ENCODE assay signal across 1 cellular context in the genomic region with DNA sequence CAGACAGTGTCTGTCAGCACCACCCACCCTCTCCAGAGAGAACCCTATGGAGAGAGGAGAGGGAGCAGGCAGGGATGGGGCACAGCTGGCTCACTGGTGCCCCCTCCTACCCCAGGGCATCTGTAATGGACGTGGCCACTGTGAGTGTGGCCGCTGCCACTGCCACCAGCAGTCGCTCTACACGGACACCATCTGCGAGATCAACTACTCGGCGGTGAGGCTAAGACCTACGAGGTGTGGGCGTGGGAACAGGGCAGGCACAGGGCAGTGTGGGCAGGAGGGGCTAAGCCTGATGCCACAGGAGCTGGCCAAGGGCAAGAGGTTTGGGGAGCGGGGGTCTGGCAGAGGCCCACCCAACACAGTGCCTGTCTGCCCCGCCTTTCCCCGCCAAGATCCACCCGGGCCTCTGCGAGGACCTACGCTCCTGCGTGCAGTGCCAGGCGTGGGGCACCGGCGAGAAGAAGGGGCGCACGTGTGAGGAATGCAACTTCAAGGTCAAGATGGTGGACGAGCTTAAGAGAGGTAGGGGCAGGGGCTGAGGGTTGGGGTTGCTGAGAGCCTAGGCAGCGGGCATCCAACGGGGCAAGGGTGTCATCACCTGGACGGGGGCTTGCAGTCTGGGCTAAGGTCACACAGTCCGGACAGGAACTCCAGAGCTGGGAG.
TF ChIP-seq lines count a peak whose summit lies in the region.

No MANE protein-coding gene starts in this region.

TF ChIP-seq in HepG2, 621 proteins besides CTCF, POLR2A, EP300 and RAD21:
- TF ChIP-seq, protein P1, sequence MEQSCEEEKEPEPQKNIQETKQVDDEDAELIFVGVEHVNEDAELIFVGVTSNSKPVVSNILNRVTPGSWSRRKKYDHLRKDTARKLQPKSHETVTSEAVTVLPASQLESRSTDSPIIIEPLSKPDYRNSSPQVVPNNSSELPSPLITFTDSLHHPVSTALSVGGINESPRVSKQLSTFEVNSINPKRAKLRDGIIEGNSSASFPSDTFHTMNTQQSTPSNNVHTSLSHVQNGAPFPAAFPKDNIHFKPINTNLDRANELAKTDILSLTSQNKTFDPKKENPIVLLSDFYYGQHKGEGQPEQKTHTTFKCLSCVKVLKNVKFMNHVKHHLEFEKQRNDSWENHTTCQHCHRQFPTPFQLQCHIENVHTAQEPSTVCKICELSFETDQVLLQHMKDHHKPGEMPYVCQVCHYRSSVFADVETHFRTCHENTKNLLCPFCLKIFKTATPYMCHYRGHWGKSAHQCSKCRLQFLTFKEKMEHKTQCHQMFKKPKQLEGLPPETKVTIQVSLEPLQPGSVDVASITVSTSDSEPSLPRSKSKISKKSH (CRISPR knock-in tag; IDR thresholded peaks at IDR 0.05; ENCODE audit: borderline replicate concordance): no peak
- TF ChIP-seq ZNF225 (CRISPR knock-in tag; IDR thresholded peaks at IDR 0.05) (peak; percentile 28; the same call in 1 of the 2 replicates), PITX1 (CRISPR knock-in tag; IDR thresholded peaks at IDR 0.05) (no peak), ELF4 (CRISPR knock-in tag; IDR thresholded peaks at IDR 0.05; ENCODE audit: borderline replicate concordance) (no peak), JUND (CRISPR knock-in tag; IDR thresholded peaks at IDR 0.05) (no peak), SIN3A (IDR thresholded peaks at IDR 0.05; ENCODE audit: borderline replicate concordance, low read depth, low read length) (no peak), ZNF343 (CRISPR knock-in tag; IDR thresholded peaks at IDR 0.05) (no peak), RARG (CRISPR knock-in tag; IDR thresholded peaks at IDR 0.05; ENCODE audit: low read depth) (no peak), TBX3 (IDR thresholded peaks at IDR 0.05; ENCODE audit: borderline replicate concordance) (no peak), HNRNPL (IDR thresholded peaks at IDR 0.05; ENCODE audit: low read depth, low read length) (peak; percentile 73; the same call in 1 of the 2 replicates), ZNF776 (CRISPR knock-in tag; IDR thresholded peaks at IDR 0.05) (no peak), ZNF274 (CRISPR knock-in tag; IDR thresholded peaks at IDR 0.05) (0 out of 2 replicates have a peak, but pooled peaks have one; percentile 41), ZNF468 (CRISPR knock-in tag; IDR thresholded peaks at IDR 0.05) (no peak), ZNF562 (CRISPR knock-in tag; IDR thresholded peaks at IDR 0.05; ENCODE audit: borderline replicate concordance) (no peak), HDAC2 (CRISPR knock-in tag; IDR thresholded peaks at IDR 0.05) (no peak)
- TF ChIP-seq, protein P2, sequence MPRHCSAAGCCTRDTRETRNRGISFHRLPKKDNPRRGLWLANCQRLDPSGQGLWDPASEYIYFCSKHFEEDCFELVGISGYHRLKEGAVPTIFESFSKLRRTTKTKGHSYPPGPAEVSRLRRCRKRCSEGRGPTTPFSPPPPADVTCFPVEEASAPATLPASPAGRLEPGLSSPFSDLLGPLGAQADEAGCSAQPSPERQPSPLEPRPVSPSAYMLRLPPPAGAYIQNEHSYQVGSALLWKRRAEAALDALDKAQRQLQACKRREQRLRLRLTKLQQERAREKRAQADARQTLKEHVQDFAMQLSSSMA (CRISPR knock-in tag; IDR thresholded peaks at IDR 0.05): no peak
- TF ChIP-seq, protein P3, sequence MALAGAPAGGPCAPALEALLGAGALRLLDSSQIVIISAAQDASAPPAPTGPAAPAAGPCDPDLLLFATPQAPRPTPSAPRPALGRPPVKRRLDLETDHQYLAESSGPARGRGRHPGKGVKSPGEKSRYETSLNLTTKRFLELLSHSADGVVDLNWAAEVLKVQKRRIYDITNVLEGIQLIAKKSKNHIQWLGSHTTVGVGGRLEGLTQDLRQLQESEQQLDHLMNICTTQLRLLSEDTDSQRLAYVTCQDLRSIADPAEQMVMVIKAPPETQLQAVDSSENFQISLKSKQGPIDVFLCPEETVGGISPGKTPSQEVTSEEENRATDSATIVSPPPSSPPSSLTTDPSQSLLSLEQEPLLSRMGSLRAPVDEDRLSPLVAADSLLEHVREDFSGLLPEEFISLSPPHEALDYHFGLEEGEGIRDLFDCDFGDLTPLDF (CRISPR knock-in tag; IDR thresholded peaks at IDR 0.05): no peak
- TF ChIP-seq, protein P4, sequence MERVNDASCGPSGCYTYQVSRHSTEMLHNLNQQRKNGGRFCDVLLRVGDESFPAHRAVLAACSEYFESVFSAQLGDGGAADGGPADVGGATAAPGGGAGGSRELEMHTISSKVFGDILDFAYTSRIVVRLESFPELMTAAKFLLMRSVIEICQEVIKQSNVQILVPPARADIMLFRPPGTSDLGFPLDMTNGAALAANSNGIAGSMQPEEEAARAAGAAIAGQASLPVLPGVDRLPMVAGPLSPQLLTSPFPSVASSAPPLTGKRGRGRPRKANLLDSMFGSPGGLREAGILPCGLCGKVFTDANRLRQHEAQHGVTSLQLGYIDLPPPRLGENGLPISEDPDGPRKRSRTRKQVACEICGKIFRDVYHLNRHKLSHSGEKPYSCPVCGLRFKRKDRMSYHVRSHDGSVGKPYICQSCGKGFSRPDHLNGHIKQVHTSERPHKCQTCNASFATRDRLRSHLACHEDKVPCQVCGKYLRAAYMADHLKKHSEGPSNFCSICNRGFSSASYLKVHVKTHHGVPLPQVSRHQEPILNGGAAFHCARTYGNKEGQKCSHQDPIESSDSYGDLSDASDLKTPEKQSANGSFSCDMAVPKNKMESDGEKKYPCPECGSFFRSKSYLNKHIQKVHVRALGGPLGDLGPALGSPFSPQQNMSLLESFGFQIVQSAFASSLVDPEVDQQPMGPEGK (CRISPR knock-in tag; IDR thresholded peaks at IDR 0.05): no peak
- TF ChIP-seq, protein P5, sequence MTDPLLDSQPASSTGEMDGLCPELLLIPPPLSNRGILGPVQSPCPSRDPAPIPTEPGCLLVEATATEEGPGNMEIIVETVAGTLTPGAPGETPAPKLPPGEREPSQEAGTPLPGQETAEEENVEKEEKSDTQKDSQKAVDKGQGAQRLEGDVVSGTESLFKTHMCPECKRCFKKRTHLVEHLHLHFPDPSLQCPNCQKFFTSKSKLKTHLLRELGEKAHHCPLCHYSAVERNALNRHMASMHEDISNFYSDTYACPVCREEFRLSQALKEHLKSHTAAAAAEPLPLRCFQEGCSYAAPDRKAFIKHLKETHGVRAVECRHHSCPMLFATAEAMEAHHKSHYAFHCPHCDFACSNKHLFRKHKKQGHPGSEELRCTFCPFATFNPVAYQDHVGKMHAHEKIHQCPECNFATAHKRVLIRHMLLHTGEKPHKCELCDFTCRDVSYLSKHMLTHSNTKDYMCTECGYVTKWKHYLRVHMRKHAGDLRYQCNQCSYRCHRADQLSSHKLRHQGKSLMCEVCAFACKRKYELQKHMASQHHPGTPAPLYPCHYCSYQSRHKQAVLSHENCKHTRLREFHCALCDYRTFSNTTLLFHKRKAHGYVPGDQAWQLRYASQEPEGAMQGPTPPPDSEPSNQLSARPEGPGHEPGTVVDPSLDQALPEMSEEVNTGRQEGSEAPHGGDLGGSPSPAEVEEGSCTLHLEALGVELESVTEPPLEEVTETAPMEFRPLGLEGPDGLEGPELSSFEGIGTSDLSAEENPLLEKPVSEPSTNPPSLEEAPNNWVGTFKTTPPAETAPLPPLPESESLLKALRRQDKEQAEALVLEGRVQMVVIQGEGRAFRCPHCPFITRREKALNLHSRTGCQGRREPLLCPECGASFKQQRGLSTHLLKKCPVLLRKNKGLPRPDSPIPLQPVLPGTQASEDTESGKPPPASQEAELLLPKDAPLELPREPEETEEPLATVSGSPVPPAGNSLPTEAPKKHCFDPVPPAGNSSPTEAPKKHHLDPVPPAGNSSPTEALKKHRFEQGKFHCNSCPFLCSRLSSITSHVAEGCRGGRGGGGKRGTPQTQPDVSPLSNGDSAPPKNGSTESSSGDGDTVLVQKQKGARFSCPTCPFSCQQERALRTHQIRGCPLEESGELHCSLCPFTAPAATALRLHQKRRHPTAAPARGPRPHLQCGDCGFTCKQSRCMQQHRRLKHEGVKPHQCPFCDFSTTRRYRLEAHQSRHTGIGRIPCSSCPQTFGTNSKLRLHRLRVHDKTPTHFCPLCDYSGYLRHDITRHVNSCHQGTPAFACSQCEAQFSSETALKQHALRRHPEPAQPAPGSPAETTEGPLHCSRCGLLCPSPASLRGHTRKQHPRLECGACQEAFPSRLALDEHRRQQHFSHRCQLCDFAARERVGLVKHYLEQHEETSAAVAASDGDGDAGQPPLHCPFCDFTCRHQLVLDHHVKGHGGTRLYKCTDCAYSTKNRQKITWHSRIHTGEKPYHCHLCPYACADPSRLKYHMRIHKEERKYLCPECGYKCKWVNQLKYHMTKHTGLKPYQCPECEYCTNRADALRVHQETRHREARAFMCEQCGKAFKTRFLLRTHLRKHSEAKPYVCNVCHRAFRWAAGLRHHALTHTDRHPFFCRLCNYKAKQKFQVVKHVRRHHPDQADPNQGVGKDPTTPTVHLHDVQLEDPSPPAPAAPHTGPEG (CRISPR knock-in tag; IDR thresholded peaks at IDR 0.05): no peak
